ENCODE assay signal across 32 cellular contexts in the genomic region with DNA sequence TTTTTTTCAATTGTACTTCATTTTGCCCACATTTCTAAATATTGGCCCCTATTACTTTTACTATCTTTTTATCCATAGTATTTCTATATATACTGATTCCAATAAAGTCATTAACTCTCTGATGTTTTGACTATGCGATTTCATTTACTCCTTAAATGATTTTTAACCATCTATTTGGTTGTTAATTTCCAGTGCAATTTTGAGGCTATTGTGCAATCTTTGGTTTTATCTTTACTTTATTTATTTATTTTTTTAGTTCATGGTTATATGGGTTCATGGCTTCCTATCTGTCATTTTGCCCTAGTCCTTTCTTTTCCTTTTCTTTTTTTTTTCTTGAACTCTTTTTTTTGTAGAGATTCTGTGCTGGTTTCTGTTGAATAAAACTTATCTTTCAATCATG.
"Had no signal": no experiment of that assay in that cellular context is flagged by ENCODE, and none has a peak within 500 bp of the region (broad histone marks: within the 10 kb centered on the region; RNA-seq: fewer than 3 reads in every experiment).

No MANE protein-coding gene starts in this region.

- H3K36me3 Mint-ChIP-seq: naive thymus-derived CD8-positive, alpha-beta T cell; stimulated activated memory B cell treated with anti-CD40 and anti-IgM and Interleukin-4, amounts not matched to agents 10 μg/mL and 1 μg/mL and 100 μg/mL, for 72 hours; type B pancreatic cell had no signal

- H3K9me3 ChIP-seq: ovary, suprapubic skin, testis, tibial artery, upper lobe of right lung, uterus had no signal

- ATAC-seq: naive thymus-derived CD8-positive, alpha-beta T cell; natural killer cell treated with Interleukin-12 subunit alpha and Interleukin-12 subunit beta and Interleukin-15 and Interleukin-18, amount 100 ng/mL, for 72 hours; psoas muscle; right cardiac atrium; sciatic nerve; stimulated activated memory B cell treated with anti-CD40 and anti-IgM and Interleukin-4, amounts not matched to agents 10 μg/mL and 1 μg/mL and 100 μg/mL, for 72 hours; stimulated activated naive CD8-positive, alpha-beta T cell treated with anti-CD3 and anti-CD28 coated beads, Interleukin-15, amount 100 ng/mL, for 72 hours; stimulated activated naive CD8-positive, alpha-beta T cell treated with anti-CD3 and anti-CD28 coated beads, Interleukin-15, Interleukin-2, amounts not matched to agents 100 U/mL and 50 U/mL, for 24 hours; upper lobe of right lung had no signal

- DNase-seq: naive thymus-derived CD8-positive, alpha-beta T cell; nephron progenitor cell; occipital lobe; ovary; posterior cingulate gyrus; psoas muscle; right cardiac atrium; spleen; stimulated activated CD4-positive, alpha-beta T cell treated with anti-CD3 and anti-CD28 coated beads, Interleukin-12 subunit alpha, Interleukin-12 subunit beta, amount 100 ng/mL, for 4 hours; stimulated activated CD4-positive, alpha-beta T cell treated with anti-CD3 and anti-CD28 coated beads, Interleukin-1b, Interleukin-23, amount 100 ng/mL, for 48 hours; stimulated activated CD4-positive, alpha-beta T cell treated with anti-CD3 and anti-CD28 coated beads, Interleukin-4, amount 100 ng/mL, for 1 hour; stimulated activated CD4-positive, alpha-beta T cell treated with anti-CD3 and anti-CD28 coated beads, Interleukin-4, amount 100 ng/mL, for 4 hours; stimulated activated CD8-positive, alpha-beta memory T cell treated with anti-CD3 and anti-CD28 coated beads, Interleukin-4, amount 100 ng/mL, for 48 hours; stimulated activated naive CD4-positive, alpha-beta T cell; stimulated activated naive CD8-positive, alpha-beta T cell treated with anti-CD3 and anti-CD28 coated beads, Interleukin-15, amount 100 ng/mL, for 72 hours; stimulated activated naive CD8-positive, alpha-beta T cell treated with anti-CD3 and anti-CD28 coated beads, Interleukin-15, Interleukin-2, amounts not matched to agents 100 U/mL and 50 U/mL, for 24 hours; substantia nigra; testis; tibial artery; transverse colon; upper lobe of right lung; uterus had no signal

- H3K27me3 Mint-ChIP-seq: naive thymus-derived CD8-positive, alpha-beta T cell; natural killer cell treated with Interleukin-12 subunit alpha and Interleukin-12 subunit beta and Interleukin-15 and Interleukin-18, amount 100 ng/mL, for 72 hours; progenitor cell of endocrine pancreas; stimulated activated memory B cell treated with anti-CD40 and anti-IgM and Interleukin-4, amounts not matched to agents 10 μg/mL and 1 μg/mL and 100 μg/mL, for 72 hours; stimulated activated naive CD8-positive, alpha-beta T cell treated with anti-CD3 and anti-CD28 coated beads, Interleukin-15, amount 100 ng/mL, for 72 hours; type B pancreatic cell had no signal

- H2AFZ ChIP-seq: parathyroid adenoma had no signal

- H3K36me3 ChIP-seq: ovary, spleen, suprapubic skin, tibial artery, transverse colon, upper lobe of right lung, uterus had no signal

- H3K9ac ChIP-seq: parathyroid adenoma had no signal

- H3K9me3 Mint-ChIP-seq: nephron progenitor cell; neural crest cell; stimulated activated naive CD8-positive, alpha-beta T cell treated with anti-CD3 and anti-CD28 coated beads, Interleukin-15, amount 100 ng/mL, for 72 hours; type B pancreatic cell had no signal

- H3K4me1 ChIP-seq: parathyroid adenoma, psoas muscle, spleen, suprapubic skin, testis, tibial artery, transverse colon, upper lobe of right lung, uterus had no signal

- H3K27ac ChIP-seq: ovary, parathyroid adenoma, psoas muscle, skin epidermis, spleen, suprapubic skin, testis, tibial artery, transverse colon, upper lobe of right lung, uterus had no signal

- H3K4me3 ChIP-seq: ovary, psoas muscle, skin epidermis, smooth muscle cell, spleen, suprapubic skin, testis, tibial artery, transverse colon, upper lobe of right lung, uterus had no signal

- H3K79me2 ChIP-seq: parathyroid adenoma had no signal

- H3K27ac Mint-ChIP-seq: naive thymus-derived CD8-positive, alpha-beta T cell; natural killer cell treated with Interleukin-12 subunit alpha and Interleukin-12 subunit beta and Interleukin-15 and Interleukin-18, amount 100 ng/mL, for 72 hours; nephron progenitor cell; progenitor cell of endocrine pancreas; stimulated activated memory B cell treated with anti-CD40 and anti-IgM and Interleukin-4, amounts not matched to agents 10 μg/mL and 1 μg/mL and 100 μg/mL, for 72 hours; stimulated activated naive CD8-positive, alpha-beta T cell treated with anti-CD3 and anti-CD28 coated beads, Interleukin-15, amount 100 ng/mL, for 72 hours; type B pancreatic cell had no signal

- H3K27me3 ChIP-seq: ovary, spleen, suprapubic skin, testis, tibial artery, transverse colon, upper lobe of right lung, uterus had no signal

- H3K4me1 Mint-ChIP-seq: naive thymus-derived CD8-positive, alpha-beta T cell; nephron progenitor cell; neural crest cell; stimulated activated memory B cell treated with anti-CD40 and anti-IgM and Interleukin-4, amounts not matched to agents 10 μg/mL and 1 μg/mL and 100 μg/mL, for 72 hours; stimulated activated naive CD8-positive, alpha-beta T cell treated with anti-CD3 and anti-CD28 coated beads, Interleukin-15, amount 100 ng/mL, for 72 hours had no signal

- H3K4me2 ChIP-seq: smooth muscle cell had no signal

- H3K4me3 Mint-ChIP-seq: naive thymus-derived CD8-positive, alpha-beta T cell; natural killer cell treated with Interleukin-12 subunit alpha and Interleukin-12 subunit beta and Interleukin-15 and Interleukin-18, amount 100 ng/mL, for 72 hours; nephron progenitor cell; neural crest cell; stimulated activated memory B cell treated with anti-CD40 and anti-IgM and Interleukin-4, amounts not matched to agents 10 μg/mL and 1 μg/mL and 100 μg/mL, for 72 hours; stimulated activated naive CD8-positive, alpha-beta T cell treated with anti-CD3 and anti-CD28 coated beads, Interleukin-15, amount 100 ng/mL, for 72 hours; type B pancreatic cell had no signal
